9 cellular contexts compared by ENCODE assay signal in the genomic region with DNA sequence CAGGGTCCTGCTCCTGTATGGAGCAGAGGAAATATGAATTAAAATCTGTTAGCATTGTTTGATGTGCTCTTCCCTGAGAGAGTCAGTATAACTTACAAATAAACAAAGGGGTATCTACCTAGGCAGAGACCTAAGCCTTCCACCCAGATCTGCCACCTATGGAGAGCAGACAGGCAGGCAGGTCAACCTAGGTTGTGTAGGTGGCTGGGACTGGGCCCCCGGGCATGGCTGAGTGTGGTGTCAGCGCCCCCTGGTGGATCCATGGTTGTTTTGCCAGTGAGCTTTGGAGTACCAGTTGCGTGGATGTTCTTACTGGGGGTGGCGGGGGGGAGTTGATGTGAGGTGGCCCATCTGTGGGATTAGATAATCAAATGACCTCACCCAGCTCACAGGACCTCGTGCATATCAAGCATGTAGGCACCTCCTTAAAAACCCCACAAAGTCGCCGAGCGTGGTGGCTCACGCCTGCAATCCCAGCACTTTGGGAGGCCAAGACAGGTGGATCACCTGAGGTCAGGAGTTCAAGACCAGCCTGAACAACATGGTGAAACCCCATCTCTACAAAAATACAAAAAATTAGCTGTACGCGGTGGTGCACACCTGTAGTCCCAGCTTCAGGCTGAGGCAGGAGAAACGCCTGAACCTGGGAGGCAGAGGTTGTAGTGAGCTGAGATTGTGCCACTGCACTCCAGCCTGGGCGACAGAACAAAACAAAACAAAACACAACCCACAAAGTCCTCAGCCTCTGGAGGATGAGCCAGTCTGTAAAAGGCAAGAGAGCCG. TPM values are rescaled to one million over a fixed set of nuclear protein-coding genes. Genes with fewer than 3 reads are reported as not detected.
DNase-seq lines count a peak whose midpoint lies in the region; ATAC-seq and TF ChIP-seq lines count a peak whose summit lies in the region.
"Had no signal": no experiment of that assay in that cellular context is flagged by ENCODE, and none has a peak within 500 bp of the region (broad histone marks: within the 10 kb centered on the region; RNA-seq: fewer than 3 reads in every experiment).

No MANE protein-coding gene starts in this region.

- H4K20me1 ChIP-seq in GM23338 (replicated peaks; ENCODE audit: insufficient read depth), result peaks cover 6% of the 10 kb centered on the region

- no peak overlapping the region for H2AFZ ChIP-seq in GM23338
- H2AFZ ChIP-seq in parathyroid adenoma, result no peak overlapping the region

- H3K9ac ChIP-seq in parathyroid adenoma, result no peak overlapping the region

- intact Hi-C loops in Calu3 (cut with micrococcal nuclease; ENCODE audit: unreplicated experiment), result loop anchor here (1.0 to 5.0 kb wide), 3 partner anchors 47 to 228 kb away; no protein-coding TSS in a partner anchor
- intact Hi-C loops in upper lobe of right lung (cut with DNase I), result loop anchor here (5.0 to 10.0 kb wide), 2 partner anchors 48 to 156 kb away; a partner anchor contains a TSS

- H3K4me1 ChIP-seq in GM23338 (ENCODE audit: insufficient read depth), result no peaks in the 10 kb centered on the region
- no peaks in the 10 kb centered on the region for H3K4me1 ChIP-seq in parathyroid adenoma
- H3K4me1 ChIP-seq in upper lobe of right lung, result peaks cover 25% of the 10 kb centered on the region

- H3K4me3 Mint-ChIP-seq in Calu3 (ENCODE audit: low read depth, unreplicated experiment), result no peak overlapping the region
- H3K4me3 Mint-ChIP-seq in GM23338, result no peak overlapping the region

- ATAC-seq in GM23338 (peak; percentile 100), SK-N-SH treated with all-trans-retinoic acid at 6 μM for 48 hours (peak; percentile 98), upper lobe of right lung (peak; percentile 99)

- no peaks in the 10 kb centered on the region; the same call in 1 of the 2 replicates for H3K79me2 ChIP-seq in GM23338 (replicated peaks; ENCODE audit: insufficient read depth)
- H3K79me2 ChIP-seq in parathyroid adenoma, result no peaks in the 10 kb centered on the region

- no peak overlapping the region for H3K27ac Mint-ChIP-seq in Calu3 (ENCODE audit: unreplicated experiment)
- no peak overlapping the region for H3K27ac Mint-ChIP-seq in GM23338

- CTCF ChIA-PET in Calu3 (lab: Charles Lee), result interaction anchor here (0.6 to 1.1 kb wide), 15 partner anchors 21 to 1547 kb away, joined by 3 to 8 read pairs (median 4); a partner anchor contains a TSS

- no TSS peak for BruUV-seq in Calu3 (replicated peaks; lab: Mats Ljungman, UMichigan)

- H3K4me3 ChIP-seq in GM23338 (no peak overlapping the region), parathyroid adenoma (ENCODE audit: low read depth, low read length) (no peak overlapping the region), upper lobe of right lung (no peak overlapping the region)
- H3K4me3 ChIP-seq: SK-N-MC had no signal

- H3K36me3 Mint-ChIP-seq in Calu3 (ENCODE audit: insufficient read depth, unreplicated experiment) (peaks cover 11% of the 10 kb centered on the region), GM23338 (ENCODE audit: low read depth) (peaks cover 28% of the 10 kb centered on the region)

- H3K27ac ChIP-seq in GM23338 (ENCODE audit: low read depth), result no peak overlapping the region
- no peak overlapping the region for H3K27ac ChIP-seq in parathyroid adenoma
- H3K27ac ChIP-seq in upper lobe of right lung, result peak overlapping the region; percentile 6
- H3K27ac ChIP-seq: SK-N-MC had no signal

- peak; percentile 83 for TF ChIP-seq CTCF in Calu3 (IDR thresholded peaks at IDR 0.05; ENCODE audit: unreplicated experiment)
- peak; percentile 91 to 98 for TF ChIP-seq CTCF in GM23338 (conservative IDR thresholded peaks at IDR 0.05; ENCODE audit: low read depth in 2 of 2)
- TF ChIP-seq CTCF in parathyroid adenoma (IDR thresholded peaks at IDR 0.05), result peak; percentile 88
- TF ChIP-seq CTCF in upper lobe of right lung (IDR thresholded peaks at IDR 0.05), result peak; percentile 81

- no peaks in the 10 kb centered on the region for H3K9me2 ChIP-seq in GM23338 (ENCODE audit: insufficient read depth)

- DNase-seq in Calu3, result peak; percentile 93
- DNase-seq in GM23338 (ENCODE audit: low spot score), result peak; percentile 92
- DNase-seq in NAMALWA (ENCODE audit: low spot score), result peak; percentile 89
- DNase-seq in activated naive CD4-positive, alpha-beta T cell (lab: John Stamatoyannopoulos, UW), result peak; percentile 63 to 88 (median 87)
- DNase-seq in globus pallidus (ENCODE audit: low spot score), result peak; percentile 59
- peak; percentile 92 for DNase-seq in upper lobe of right lung

- H3K4me2 ChIP-seq in GM23338, result no peak overlapping the region
- H3K4me2 ChIP-seq in parathyroid adenoma (ENCODE audit: low read length), result no peak overlapping the region

- no peaks in the 10 kb centered on the region for H3K9me3 ChIP-seq in parathyroid adenoma (ENCODE audit: control insufficient read depth, low read length)
- H3K9me3 ChIP-seq in upper lobe of right lung, result no peaks in the 10 kb centered on the region

- no peaks in the 10 kb centered on the region for H3K9me3 Mint-ChIP-seq in Calu3 (ENCODE audit: low read depth, unreplicated experiment)
- no peaks in the 10 kb centered on the region for H3K9me3 Mint-ChIP-seq in GM23338

- H3K27me3 ChIP-seq in GM23338 (ENCODE audit: insufficient read depth) (no peaks in the 10 kb centered on the region), parathyroid adenoma (ENCODE audit: control insufficient read depth, insufficient read depth, low read length) (no peaks in the 10 kb centered on the region), upper lobe of right lung (no peaks in the 10 kb centered on the region)

- 0 out of 2 replicates have a peak, but pooled peaks cover 6% of the 10 kb centered on the region for H3F3A ChIP-seq in GM23338 (replicated peaks; ENCODE audit: low read depth)

- H3K36me3 ChIP-seq in GM23338 (ENCODE audit: insufficient read depth), result no peaks in the 10 kb centered on the region
- no peaks in the 10 kb centered on the region for H3K36me3 ChIP-seq in parathyroid adenoma (ENCODE audit: control insufficient read depth, insufficient read depth, low read length)
- peaks cover 6% of the 10 kb centered on the region for H3K36me3 ChIP-seq in upper lobe of right lung

- H3K4me1 Mint-ChIP-seq in Calu3 (ENCODE audit: low read depth, unreplicated experiment) (no peaks in the 10 kb centered on the region), GM23338 (no peaks in the 10 kb centered on the region; the same call in 2 of the 3 replicates)

- no peaks in the 10 kb centered on the region for H3K27me3 Mint-ChIP-seq in Calu3 (ENCODE audit: unreplicated experiment)
- peaks cover 2% of the 10 kb centered on the region for H3K27me3 Mint-ChIP-seq in GM23338 (ENCODE audit: insufficient read depth, low read depth, poor library complexity)

TF ChIP-seq in SK-N-SH treated with all-trans-retinoic acid at 6 μM for 48 hours, 23 proteins besides CTCF, POLR2A, EP300 and RAD21:
- TF ChIP-seq, protein P1, sequence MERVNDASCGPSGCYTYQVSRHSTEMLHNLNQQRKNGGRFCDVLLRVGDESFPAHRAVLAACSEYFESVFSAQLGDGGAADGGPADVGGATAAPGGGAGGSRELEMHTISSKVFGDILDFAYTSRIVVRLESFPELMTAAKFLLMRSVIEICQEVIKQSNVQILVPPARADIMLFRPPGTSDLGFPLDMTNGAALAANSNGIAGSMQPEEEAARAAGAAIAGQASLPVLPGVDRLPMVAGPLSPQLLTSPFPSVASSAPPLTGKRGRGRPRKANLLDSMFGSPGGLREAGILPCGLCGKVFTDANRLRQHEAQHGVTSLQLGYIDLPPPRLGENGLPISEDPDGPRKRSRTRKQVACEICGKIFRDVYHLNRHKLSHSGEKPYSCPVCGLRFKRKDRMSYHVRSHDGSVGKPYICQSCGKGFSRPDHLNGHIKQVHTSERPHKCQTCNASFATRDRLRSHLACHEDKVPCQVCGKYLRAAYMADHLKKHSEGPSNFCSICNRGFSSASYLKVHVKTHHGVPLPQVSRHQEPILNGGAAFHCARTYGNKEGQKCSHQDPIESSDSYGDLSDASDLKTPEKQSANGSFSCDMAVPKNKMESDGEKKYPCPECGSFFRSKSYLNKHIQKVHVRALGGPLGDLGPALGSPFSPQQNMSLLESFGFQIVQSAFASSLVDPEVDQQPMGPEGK (CRISPR knock-in tag; IDR thresholded peaks at IDR 0.05; ENCODE audit: borderline replicate concordance), result peak; percentile 36; the same call in 1 of the 2 replicates
- TF ChIP-seq, protein P2, sequence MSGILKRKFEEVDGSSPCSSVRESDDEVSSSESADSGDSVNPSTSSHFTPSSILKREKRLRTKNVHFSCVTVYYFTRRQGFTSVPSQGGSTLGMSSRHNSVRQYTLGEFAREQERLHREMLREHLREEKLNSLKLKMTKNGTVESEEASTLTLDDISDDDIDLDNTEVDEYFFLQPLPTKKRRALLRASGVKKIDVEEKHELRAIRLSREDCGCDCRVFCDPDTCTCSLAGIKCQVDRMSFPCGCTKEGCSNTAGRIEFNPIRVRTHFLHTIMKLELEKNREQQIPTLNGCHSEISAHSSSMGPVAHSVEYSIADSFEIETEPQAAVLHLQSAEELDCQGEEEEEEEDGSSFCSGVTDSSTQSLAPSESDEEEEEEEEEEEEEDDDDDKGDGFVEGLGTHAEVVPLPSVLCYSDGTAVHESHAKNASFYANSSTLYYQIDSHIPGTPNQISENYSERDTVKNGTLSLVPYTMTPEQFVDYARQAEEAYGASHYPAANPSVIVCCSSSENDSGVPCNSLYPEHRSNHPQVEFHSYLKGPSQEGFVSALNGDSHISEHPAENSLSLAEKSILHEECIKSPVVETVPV (CRISPR knock-in tag; IDR thresholded peaks at IDR 0.05), result no peak

RNA-seq across cellular contexts. Expression of a gene that starts 17.6 kb away (rescaled TPM):
- total RNA-seq in Calu3 (2022) (31.7 and 33.5 TPM in 2 replicates), upper lobe of right lung (11.2 TPM)
- 22.4 and 26.4 TPM in 2 replicates for total RNA-seq in GM23338 (2014; rRNA removed; shearing (Covaris generic))
- 12.8 and 13.3 TPM in 2 replicates for polyA plus RNA-seq in GM23338 (2016; fragmentation: Nextera tagmentation; extraction: Ambion mirVana)

RNA-seq across cellular contexts. Expression of a gene that starts 17.7 kb away (rescaled TPM):
- total RNA-seq in Calu3 (2022) (16.8 and 21.5 TPM in 2 replicates), upper lobe of right lung (9.9 TPM)
- 18.0 and 23.8 TPM in 2 replicates for total RNA-seq in GM23338 (2014; rRNA removed; shearing (Covaris generic))
- 11.9 and 12.2 TPM in 2 replicates for polyA plus RNA-seq in GM23338 (2016; fragmentation: Nextera tagmentation; extraction: Ambion mirVana)

RNA-seq across cellular contexts. Expression of a gene that starts 25.0 kb away (rescaled TPM):
- total RNA-seq in Calu3 (2022) (not detected in 2 replicates), upper lobe of right lung (not detected)
- not detected in 2 replicates for total RNA-seq in GM23338 (2014; rRNA removed; shearing (Covaris generic))
- 0.19 TPM in 1 of 2 replicates, not detected in the other for polyA plus RNA-seq in GM23338 (2016; fragmentation: Nextera tagmentation; extraction: Ambion mirVana)

RNA-seq across cellular contexts. Expression of a gene that starts 41.4 kb away (rescaled TPM):
- not detected in 2 replicates for total RNA-seq in Calu3 (2022)
- total RNA-seq in GM23338 (2014; rRNA removed; shearing (Covaris generic)), result not detected in 2 replicates
- 0.09 TPM in 1 of 2 replicates, not detected in the other for polyA plus RNA-seq in GM23338 (2016; fragmentation: Nextera tagmentation; extraction: Ambion mirVana)
- total RNA-seq in upper lobe of right lung, result 16.4 TPM

RNA-seq across cellular contexts. Expression of a gene that starts 44.5 kb away (rescaled TPM):
- total RNA-seq in Calu3 (2022), result 39.3 and 39.9 TPM in 2 replicates
- total RNA-seq in GM23338 (2014; rRNA removed; shearing (Covaris generic)), result 34.5 and 40.9 TPM in 2 replicates
- 9.2 and 9.3 TPM in 2 replicates for polyA plus RNA-seq in GM23338 (2016; fragmentation: Nextera tagmentation; extraction: Ambion mirVana)
- 74.5 TPM for total RNA-seq in upper lobe of right lung
